11 cellular contexts compared by ENCODE assay signal in the genomic region with DNA sequence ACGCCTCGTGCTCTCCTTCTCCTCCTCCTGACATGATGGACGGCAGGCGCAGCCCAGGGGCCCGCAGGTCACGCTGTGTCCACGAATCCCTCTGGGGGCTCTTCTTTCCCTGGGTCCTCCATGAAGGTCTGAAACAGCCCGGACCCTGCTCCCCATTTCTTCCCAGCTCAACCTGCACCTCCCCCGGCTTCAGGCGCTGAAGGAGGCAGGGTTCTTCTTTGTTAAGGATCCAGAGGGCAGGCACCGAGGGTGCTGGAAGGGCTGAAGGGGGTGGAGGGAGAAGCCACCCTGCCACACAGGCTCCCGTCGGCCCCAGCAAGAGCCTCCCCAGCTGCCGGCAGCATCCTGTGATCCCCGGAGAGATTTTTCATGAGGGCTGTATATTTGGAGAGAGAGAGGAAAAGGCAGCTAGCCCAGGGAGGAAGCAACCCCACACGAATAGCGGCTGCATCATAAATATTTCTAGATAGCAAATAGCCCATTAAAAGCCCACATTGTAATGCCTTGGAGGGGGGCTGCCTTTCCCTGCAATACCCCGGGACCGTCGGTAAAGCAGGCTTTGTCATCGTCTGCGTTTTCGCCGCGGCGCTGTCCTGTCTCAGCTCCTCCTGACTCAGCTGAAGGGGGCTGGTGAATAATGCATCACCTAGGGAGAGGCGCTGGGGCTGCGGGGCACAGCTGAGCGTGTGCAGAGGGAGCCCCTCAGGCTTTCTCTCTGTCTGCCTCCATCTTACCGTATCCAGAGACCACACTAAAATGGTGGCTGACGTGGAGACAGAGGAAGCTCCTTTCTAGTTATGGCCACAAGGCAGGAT.
DNase-seq lines count a peak whose midpoint lies in the region; ATAC-seq and FAIRE-seq lines count a peak whose summit lies in the region.
"Had no signal": no experiment of that assay in that cellular context is flagged by ENCODE, and none has a peak within 500 bp of the region (broad histone marks: within the 10 kb centered on the region; RNA-seq: fewer than 3 reads in every experiment).

No MANE protein-coding gene starts in this region.

- H3K9me3 ChIP-seq in CD4-positive, alpha-beta memory T cell (ENCODE audit: control insufficient read depth in 1 of 2, low read length in 2 of 2): no peaks in the 10 kb centered on the region

- POLR2A ChIA-PET in CD4-positive, alpha-beta memory T cell (lab: Charles Lee; ENCODE audit: partially characterized antibody): no interaction called here

- no peak overlapping the region for H3K27ac Mint-ChIP-seq in CD4-positive, alpha-beta memory T cell
- H3K27ac Mint-ChIP-seq: activated CD4-positive, alpha-beta T cell treated with anti-CD3 and anti-CD28 coated beads, Interleukin-2, amount 10 ng/mL, durations not matched to agents 24 days and 14 days; CD4-positive, CD25-positive, alpha-beta regulatory T cell had no signal

- DNase-seq in left cardiac atrium (no peak), cardiac septum (ENCODE audit: low spot score) (no peak), left kidney (ENCODE audit: low read depth, low spot score) (peak; percentile 90), HTR-8/SVneo (ENCODE audit: insufficient read length, low spot score) (no peak), activated gamma-delta T cell treated with Interleukin-2 at 50 U/mL for 16 hours (no peak)
- no peak for DNase-seq in CD4-positive, alpha-beta memory T cell
- DNase-seq: activated CD4-positive, alpha-beta T cell treated with anti-CD3 and anti-CD28 coated beads, Interleukin-2, amount 10 ng/mL, durations not matched to agents 24 days and 14 days; CD4-positive, CD25-positive, alpha-beta regulatory T cell had no signal

- no peaks in the 10 kb centered on the region for H3K4me1 ChIP-seq in CD4-positive, alpha-beta memory T cell (ENCODE audit: insufficient read depth, low read length)

- H3K27me3 ChIP-seq in CD4-positive, alpha-beta memory T cell (ENCODE audit: insufficient read depth, low read length): no peaks in the 10 kb centered on the region

- peak; percentile 34 to 78 for ATAC-seq in left cardiac atrium
- no peak for ATAC-seq in GM18867 (IDR thresholded peaks at IDR 0.05; ENCODE audit: unreplicated experiment)

- FAIRE-seq in HTR-8/SVneo (lab: Jason Lieb, UNC): no peak

- H3K36me3 Mint-ChIP-seq in CD4-positive, alpha-beta memory T cell: no peaks in the 10 kb centered on the region
- H3K36me3 Mint-ChIP-seq: CD4-positive, CD25-positive, alpha-beta regulatory T cell had no signal

- H3K4me3 ChIP-seq in CD4-positive, alpha-beta memory T cell (ENCODE audit: low read length in 2 of 2): no peak overlapping the region
- H3K4me3 ChIP-seq: skin epidermis had no signal

- CTCF ChIA-PET in CD4-positive, alpha-beta memory T cell (lab: Charles Lee; ENCODE audit: partially characterized antibody): no interaction called here

- H3K36me3 ChIP-seq in CD4-positive, alpha-beta memory T cell (ENCODE audit: insufficient read depth, low read length): no peaks in the 10 kb centered on the region

- peak overlapping the region; percentile 56 for H3K27ac ChIP-seq in angular gyrus (ENCODE audit: low read depth, low read length)
- no peak overlapping the region for H3K27ac ChIP-seq in CD4-positive, alpha-beta memory T cell (ENCODE audit: low read depth, low read length)
- H3K27ac ChIP-seq: skin epidermis had no signal

- H3K27me3 Mint-ChIP-seq in CD4-positive, alpha-beta memory T cell: no peaks in the 10 kb centered on the region
- H3K27me3 Mint-ChIP-seq: activated CD4-positive, alpha-beta T cell treated with anti-CD3 and anti-CD28 coated beads, Interleukin-2, amount 10 ng/mL, durations not matched to agents 24 days and 14 days; CD4-positive, CD25-positive, alpha-beta regulatory T cell had no signal

- peaks cover 0 to 2% (median 0%) of the 10 kb centered on the region in 8 donors for H3K9me3 Mint-ChIP-seq in CD4-positive, alpha-beta memory T cell
- H3K9me3 Mint-ChIP-seq: activated CD4-positive, alpha-beta T cell treated with anti-CD3 and anti-CD28 coated beads, Interleukin-2, amount 10 ng/mL, durations not matched to agents 24 days and 14 days had no signal

- H3K4me3 Mint-ChIP-seq in CD4-positive, alpha-beta memory T cell: no peak overlapping the region
- H3K4me3 Mint-ChIP-seq: activated CD4-positive, alpha-beta T cell treated with anti-CD3 and anti-CD28 coated beads, Interleukin-2, amount 10 ng/mL, durations not matched to agents 24 days and 14 days; CD4-positive, CD25-positive, alpha-beta regulatory T cell had no signal

- peaks cover 0 to 1% (median 0%) of the 10 kb centered on the region in 4 donors for H3K4me1 Mint-ChIP-seq in CD4-positive, alpha-beta memory T cell
- H3K4me1 Mint-ChIP-seq: activated CD4-positive, alpha-beta T cell treated with anti-CD3 and anti-CD28 coated beads, Interleukin-2, amount 10 ng/mL, durations not matched to agents 24 days and 14 days; CD4-positive, CD25-positive, alpha-beta regulatory T cell had no signal

- intact Hi-C loops in left cardiac atrium (cut with DNase I): no loop called here
- intact Hi-C loops in cardiac septum (cut with DNase I): no loop called here
- intact Hi-C loops in CD4-positive, alpha-beta memory T cell (cut with micrococcal nuclease): no loop called here
